8 cellular contexts compared by ENCODE assay signal in the genomic region with DNA sequence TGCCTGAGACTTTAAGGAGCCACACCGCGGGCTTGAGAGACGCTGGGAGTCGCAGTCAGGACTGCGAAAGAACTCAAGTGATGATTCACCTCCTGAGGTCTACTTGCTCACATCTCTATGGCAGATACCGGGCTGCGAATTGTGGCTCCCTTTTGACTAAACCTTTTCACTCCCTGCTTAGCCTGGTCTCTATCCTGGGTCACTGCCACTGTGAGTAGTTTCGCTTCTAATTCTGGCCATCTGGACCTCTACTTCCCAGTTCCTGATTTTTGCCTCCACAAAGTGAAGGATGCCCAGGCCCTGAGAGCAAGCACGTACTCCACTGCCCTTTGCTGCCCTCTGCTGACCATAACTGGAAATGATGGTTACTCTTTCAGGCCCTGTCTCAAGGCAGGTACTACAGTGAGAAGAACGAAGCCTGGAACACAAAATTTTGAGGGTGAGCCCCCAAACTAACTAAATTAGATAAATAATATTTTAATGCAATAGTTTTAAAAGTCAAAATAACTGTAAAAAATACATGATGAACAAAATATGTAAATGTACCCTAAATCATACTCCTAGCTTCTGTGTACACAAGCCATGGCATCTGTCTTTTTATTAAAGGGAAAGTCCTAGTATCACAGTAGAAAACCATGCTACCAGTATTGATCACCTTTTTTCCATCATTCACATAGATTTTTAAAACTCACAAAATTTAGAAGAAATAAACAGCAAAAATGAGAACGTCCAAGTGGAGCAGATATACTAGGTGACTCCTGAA. TPM values are rescaled to one million over a fixed set of nuclear protein-coding genes. Genes with fewer than 3 reads are reported as not detected.
DNase-seq lines count a peak whose midpoint lies in the region; ATAC-seq, FAIRE-seq and TF ChIP-seq lines count a peak whose summit lies in the region.

No MANE protein-coding gene starts in this region.

- no peak for TF ChIP-seq POLR2A in suprapubic skin (IDR thresholded peaks at IDR 0.05)

- TF ChIP-seq CTCF in suprapubic skin (IDR thresholded peaks at IDR 0.05), result peak; percentile 66 to 81

- H3K4me1 ChIP-seq in SJCRH30, result no peaks in the 10 kb centered on the region
- no peaks in the 10 kb centered on the region for H3K4me1 ChIP-seq in suprapubic skin

- H3K36me3 ChIP-seq in SJCRH30 (no peaks in the 10 kb centered on the region), suprapubic skin (no peaks in the 10 kb centered on the region)

- 34% methylated on average over 11 of the region's 11 CpGs for whole genome bisulfite sequencing in suprapubic skin

- peak; percentile 94 for ATAC-seq in GM21723 (IDR thresholded peaks at IDR 0.05; ENCODE audit: unreplicated experiment)

- H3K27ac ChIP-seq in SJCRH30, result no peak overlapping the region
- H3K27ac ChIP-seq in suprapubic skin, result no peak overlapping the region

- H3K4me3 ChIP-seq in SJCRH30 (no peak overlapping the region), suprapubic skin (peak overlapping the region; percentile 31)

- no peak for FAIRE-seq in frontal cortex (lab: Jason Lieb, UNC)

- no peaks in the 10 kb centered on the region for H3K27me3 ChIP-seq in SJCRH30
- no peaks in the 10 kb centered on the region for H3K27me3 ChIP-seq in suprapubic skin

- peak; percentile 90 for DNase-seq in EL
- peak; percentile 72 for DNase-seq in KG1 (lab: John Stamatoyannopoulos, UW)
- peak; percentile 70 to 91 for DNase-seq in SJCRH30
- DNase-seq in activated gamma-delta T cell treated with anti-CD3 and anti-CD28 coated beads, Interleukin-2, amount 50 U/mL, for 16 hours (ENCODE audit: low read depth), result peak; percentile 53
- peak; percentile 20 to 43 for DNase-seq in frontal cortex (ENCODE audit: low spot score in 2 of 2)
- DNase-seq in occipital lobe (lab: John Stamatoyannopoulos, UW), result peak; percentile 61
- DNase-seq in suprapubic skin (ENCODE audit: low spot score in 2 of 2), result peak; percentile 74 to 86

- no peak for TF ChIP-seq EP300 in suprapubic skin (IDR thresholded peaks at IDR 0.05)

- H3K9me3 ChIP-seq in SJCRH30 (replicated peaks), result no peaks in the 10 kb centered on the region
- H3K9me3 ChIP-seq in suprapubic skin, result no peaks in the 10 kb centered on the region

RNA-seq across cellular contexts. Expression of gene MAD2L1, which starts 16.7 kb away (rescaled TPM):
- 213 and 223 TPM in 2 replicates for total RNA-seq in SJCRH30 (2014; rRNA removed; shearing (Covaris generic))
- total RNA-seq in frontal cortex, result 4.9 TPM
- 7.2 TPM for total RNA-seq in occipital lobe
- total RNA-seq in suprapubic skin, result 1 to 10 TPM in 2 of 4 donors, under 1 TPM in 2; 0.68 to 3.0 (median 1.3) TPM

Comparison
In these comparisons a context has a peak if more than half of its experiments do, and no peak if none do; other contexts are left out.
1. DNase-seq: peak in every context shown above with its lines; median percentile 90 in EL; 80 in SJCRH30; 80 in suprapubic skin; 72 in KG1; 61 in occipital lobe; 53 in activated gamma-delta T cell treated with anti-CD3 and anti-CD28 coated beads, Interleukin-2, amount 50 U/mL, for 16 hours; 32 in frontal cortex.
2. RNA of gene MAD2L1, which starts 16.7 kb away (total RNA-seq): 213 to 223 TPM in SJCRH30; 7.2 TPM in occipital lobe (single experiment), 4.9 TPM in frontal cortex (single experiment) and 0.68 to 3.0 TPM in suprapubic skin; every median in the first group is over 10 times any median in the second.